1 cellular context compared by ENCODE assay signal in genomic region chr6:167799033-167799933, GRCh38.
TF ChIP-seq lines count a peak whose summit lies in the region.

No MANE protein-coding gene starts in this region.

TF ChIP-seq in HCT116, 20 proteins besides CTCF, POLR2A, EP300 and RAD21 (continued from another document):
- TF ChIP-seq REST (IDR thresholded peaks at IDR 0.05; ENCODE audit: low read depth) (no peak), ZFX (IDR thresholded peaks at IDR 0.05) (no peak), SIN3A (IDR thresholded peaks at IDR 0.05; ENCODE audit: low read depth) (no peak)
- TF ChIP-seq, protein P1, sequence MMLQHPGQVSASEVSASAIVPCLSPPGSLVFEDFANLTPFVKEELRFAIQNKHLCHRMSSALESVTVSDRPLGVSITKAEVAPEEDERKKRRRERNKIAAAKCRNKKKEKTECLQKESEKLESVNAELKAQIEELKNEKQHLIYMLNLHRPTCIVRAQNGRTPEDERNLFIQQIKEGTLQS (IDR thresholded peaks at IDR 0.05), result no peak
